In genomic region chr1:85560305-85560704, GRCh38 we compare ENCODE assay signal across 8 cellular contexts.
"Had no signal": no experiment of that assay in that cellular context is flagged by ENCODE, and none has a peak within 500 bp of the region (broad histone marks: within the 10 kb centered on the region; RNA-seq: fewer than 3 reads in every experiment).

No MANE protein-coding gene starts in this region.

- ATAC-seq: GM23338 had no signal

- FAIRE-seq: H1, H54, HTR-8/SVneo had no signal

- H3K27ac ChIP-seq: KMS-11 had no signal

- H3K4me1 Mint-ChIP-seq: GM23338, H9 had no signal

- H3K4me3 ChIP-seq: GM23338 had no signal

- H3K9ac ChIP-seq: KMS-11 had no signal

- H3K27ac Mint-ChIP-seq: GM23338, H9 had no signal

- H3K4me3 Mint-ChIP-seq: GM23338, H9 had no signal

- H3K4me2 ChIP-seq: GM23338, KMS-11 had no signal

- DNase-seq: H9, HCEC 1CT, KBM-7 had no signal

- H2AFZ ChIP-seq: GM23338 had no signal
